13 cellular contexts compared by ENCODE assay signal in genomic region chr3:100104817-100105413, GRCh38. TPM values are rescaled to one million over a fixed set of nuclear protein-coding genes. Genes with fewer than 3 reads are reported as not detected.
DNase-seq lines count a peak whose midpoint lies in the region; ATAC-seq, FAIRE-seq and TF ChIP-seq lines count a peak whose summit lies in the region.
"Had no signal": no experiment of that assay in that cellular context is flagged by ENCODE, and none has a peak within 500 bp of the region (broad histone marks: within the 10 kb centered on the region; RNA-seq: fewer than 3 reads in every experiment).

No MANE protein-coding gene starts in this region.

- no peak overlapping the region for H2BK12ac ChIP-seq in H1 (ENCODE audit: low read depth, low read length)

- H2BK120ac ChIP-seq in H1 (replicated peaks; ENCODE audit: low read depth, low read length) = no peak overlapping the region

- TF ChIP-seq POLR2A in H1 (IDR thresholded peaks at IDR 0.05; ENCODE audit: control extremely low read depth in 1 of 2, low read depth in 2 of 2, low read length in 2 of 2) = no peak

- H3K23ac ChIP-seq in H1 (ENCODE audit: insufficient read length) = no peak overlapping the region

- H3K23me2 ChIP-seq in H1 (ENCODE audit: low read depth, low read length) = no peaks in the 10 kb centered on the region; the same call in 1 of the 2 replicates

- TF ChIP-seq RAD21 in H1 (IDR thresholded peaks at IDR 0.05 in 1 of 2, conservative IDR thresholded peaks at IDR 0.05 in 1 of 2; ENCODE audit: low read depth in 2 of 2, low read length in 2 of 2) = no peak

- H2AFZ ChIP-seq in PC-3 (ENCODE audit: low read length) = no peak overlapping the region
- H2AFZ ChIP-seq in H1 (ENCODE audit: low read length) = no peak overlapping the region

- TF ChIP-seq CTCF in PC-3 (conservative IDR thresholded peaks at IDR 0.05; ENCODE audit: low read depth, low read length) (no peak), H1 (IDR thresholded peaks at IDR 0.05; ENCODE audit: control extremely low read depth in 1 of 3, insufficient read depth in 1 of 3, low read depth in 1 of 3, low read length in 3 of 3) (no peak)

- H3K79me2 ChIP-seq in PC-3 (ENCODE audit: low read length) (no peaks in the 10 kb centered on the region), H1 (ENCODE audit: control insufficient read depth in 1 of 2, insufficient read depth in 2 of 2, low read length in 2 of 2) (no peaks in the 10 kb centered on the region)

- H4K8ac ChIP-seq in H1 (ENCODE audit: extremely low read depth, insufficient read depth, low read length) = no peak overlapping the region

- ATAC-seq in PC-3 = peak; percentile 45
- no peak for ATAC-seq in stimulated activated naive CD8-positive, alpha-beta T cell treated with anti-CD3 and anti-CD28 coated beads, Interleukin-15, amount 100 ng/mL, for 72 hours

- H3K18ac ChIP-seq in H1 (ENCODE audit: extremely low read depth, low read length) = no peak overlapping the region

- H3K79me1 ChIP-seq in H1 (ENCODE audit: low read depth, low read length) = no peaks in the 10 kb centered on the region

- H3K4me3 Mint-ChIP-seq in activated T-cell treated with anti-CD3 and anti-CD28 coated beads, Interleukin-2, amount 50 U/mL, for 24 hours = no peak overlapping the region
- H3K4me3 Mint-ChIP-seq in stimulated activated naive CD8-positive, alpha-beta T cell treated with anti-CD3 and anti-CD28 coated beads, Interleukin-15, amount 100 ng/mL, for 72 hours = peak overlapping the region; percentile 36 to 66

- H3K4me2 ChIP-seq in PC-3 (ENCODE audit: low read length) = peak overlapping the region; percentile 66
- H3K4me2 ChIP-seq in H1 (ENCODE audit: insufficient read depth in 1 of 2, low read depth in 2 of 2, low read length in 2 of 2) = no peak overlapping the region

- no peak for DNase-seq in activated T-cell treated with anti-CD3 and anti-CD28 coated beads, Interleukin-2, amount 50 U/mL, for 24 hours
- DNase-seq in activated T-cell treated with anti-CD3 and anti-CD28 coated beads for 4 hours (no peak), PC-3 (peak; percentile 51), H1 (ENCODE audit: low read depth in 1 of 2, low spot score in 2 of 2) (no peak), NCI-H146 (lab: John Stamatoyannopoulos, UW) (no peak), NCI-H524 (lab: John Stamatoyannopoulos, UW) (no peak)
- DNase-seq in stimulated activated naive CD8-positive, alpha-beta T cell treated with anti-CD3 and anti-CD28 coated beads, Interleukin-15, amount 100 ng/mL, for 72 hours = no peak
- DNase-seq in stimulated activated CD4-positive, alpha-beta T cell treated with anti-CD3 and anti-CD28 coated beads, Interleukin-1b, Interleukin-23, amount 100 ng/mL, for 48 hours = no peak
- DNase-seq: activated CD4-positive, alpha-beta T cell treated with anti-CD3 and anti-CD28 coated beads for 1 hour; NCI-H226; SHP77 treated with DMSO at 0.1 percent for 48 hours; spleen; stimulated activated CD8-positive, alpha-beta memory T cell treated with anti-CD3 and anti-CD28 coated beads, Interleukin-4, amount 100 ng/mL, for 48 hours had no signal

- BruUV-seq in PC-3 (replicated peaks; lab: Mats Ljungman, UMichigan) = TSS peak; percentile 49

- H3K4me3 ChIP-seq in PC-3 (ENCODE audit: low read length) (no peak overlapping the region), H1 (ENCODE audit: extremely low read depth in 1 of 4, insufficient read depth in 2 of 4, low read depth in 3 of 4, low read length in 4 of 4) (no peak overlapping the region)
- H3K4me3 ChIP-seq: spleen had no signal

- POLR2A ChIA-PET in PC-3 (lab: Charles Lee; ENCODE audit: unreplicated experiment) = interaction anchor here (0.5 to 0.8 kb wide), 5 partner anchors 16 to 1572 kb away, joined by 3 to 7 read pairs (median 5); partner anchors contain the start of genes TBC1D23 and ZBTB11
- POLR2A ChIA-PET in H1 (lab: Charles Lee; ENCODE audit: partially characterized antibody) = interaction anchor here (0.9 to 1.0 kb wide), 2 partner anchors 155 to 156 kb away, joined by 3 to 4 read pairs; partner anchors contain the start of gene TBC1D23

- H3K27me3 ChIP-seq in PC-3 (ENCODE audit: low read length) (no peaks in the 10 kb centered on the region), H1 (replicated peaks in 1 of 4; ENCODE audit: control insufficient read depth in 3 of 4, extremely low read depth in 1 of 4, insufficient read depth in 3 of 4, low read length in 3 of 4) (no peaks in the 10 kb centered on the region)
- H3K27me3 ChIP-seq: spleen had no signal

- intact Hi-C loops in PC-3 (cut with micrococcal nuclease) = loop anchor here (2.0 kb wide), 1 partner anchor 262 kb away; no protein-coding TSS in a partner anchor

- no peak for FAIRE-seq in H1 (lab: Jason Lieb, UNC)

- H3K56ac ChIP-seq in H1 (replicated peaks; ENCODE audit: insufficient read length, low read depth, low read length) = no peak overlapping the region

- 0 out of 2 replicates have a peak, but pooled peaks cover 4% of the 10 kb centered on the region for H4K20me1 ChIP-seq in PC-3 (ENCODE audit: low read length)
- H4K20me1 ChIP-seq in H1 (replicated peaks in 1 of 2; ENCODE audit: control insufficient read depth in 1 of 2, insufficient read depth in 2 of 2, low read length in 2 of 2) = no peaks in the 10 kb centered on the region

- peaks cover 5% of the 10 kb centered on the region for H3F3A ChIP-seq in PC-3 (ENCODE audit: low read length, unreplicated experiment)

- H2BK5ac ChIP-seq in H1 (ENCODE audit: low read depth, low read length) = no peak overlapping the region

- H2BK20ac ChIP-seq in H1 (ENCODE audit: low read length) = no peak overlapping the region

- peaks cover 2% of the 10 kb centered on the region for H3K9me3 Mint-ChIP-seq in activated T-cell treated with anti-CD3 and anti-CD28 coated beads, Interleukin-2, amount 50 U/mL, for 24 hours
- peaks cover 0 to 7% of the 10 kb centered on the region in 2 donors for H3K9me3 Mint-ChIP-seq in stimulated activated naive CD8-positive, alpha-beta T cell treated with anti-CD3 and anti-CD28 coated beads, Interleukin-15, amount 100 ng/mL, for 72 hours

- no peak overlapping the region for H4K91ac ChIP-seq in H1 (replicated peaks; ENCODE audit: insufficient read length, low read length)

- no peak for TF ChIP-seq EP300 in H1 (IDR thresholded peaks at IDR 0.05; ENCODE audit: borderline replicate concordance in 1 of 2, low read depth in 2 of 2, low read length in 2 of 2)

- no peak overlapping the region for H2BK15ac ChIP-seq in H1 (ENCODE audit: low read length)

- no peak overlapping the region for H2AK5ac ChIP-seq in H1 (ENCODE audit: low read depth, low read length)

- no peaks in the 10 kb centered on the region for H3K9me3 ChIP-seq in PC-3 (ENCODE audit: low read length)
- H3K9me3 ChIP-seq in H1 (ENCODE audit: insufficient read depth in 2 of 2, low read depth in 1 of 2, low read length in 1 of 2) = no peaks in the 10 kb centered on the region
- H3K9me3 ChIP-seq: spleen had no signal

- no peak overlapping the region for H3K14ac ChIP-seq in H1 (ENCODE audit: insufficient read length)

- H3K27ac ChIP-seq in PC-3 (ENCODE audit: low read length) (peak overlapping the region; percentile 88), H1 (ENCODE audit: low read depth, low read length) (no peak overlapping the region)

- CTCF ChIA-PET in PC-3 (lab: Charles Lee) (interaction anchor here (0.9 to 1.3 kb wide), 3 partner anchors 57 to 262 kb away, joined by 3 read pairs; no protein-coding TSS in a partner anchor), H1 (lab: Charles Lee; ENCODE audit: partially characterized antibody) (interaction anchor here (0.6 to 3.3 kb wide), 9 partner anchors 11 to 273 kb away, joined by 3 to 11 read pairs (median 3); no protein-coding TSS in a partner anchor)

- H3K27me3 Mint-ChIP-seq in activated T-cell treated with anti-CD3 and anti-CD28 coated beads, Interleukin-2, amount 50 U/mL, for 24 hours = no peaks in the 10 kb centered on the region
- H3K27me3 Mint-ChIP-seq in stimulated activated naive CD8-positive, alpha-beta T cell treated with anti-CD3 and anti-CD28 coated beads, Interleukin-15, amount 100 ng/mL, for 72 hours = no peaks in the 10 kb centered on the region

- peak overlapping the region; percentile 90 for H3K27ac Mint-ChIP-seq in activated T-cell treated with anti-CD3 and anti-CD28 coated beads, Interleukin-2, amount 50 U/mL, for 24 hours
- H3K27ac Mint-ChIP-seq in stimulated activated naive CD8-positive, alpha-beta T cell treated with anti-CD3 and anti-CD28 coated beads, Interleukin-15, amount 100 ng/mL, for 72 hours = peak overlapping the region; percentile 100

- H4K5ac ChIP-seq in H1 (ENCODE audit: insufficient read length, low read depth, low read length) = peak overlapping the region; percentile 48

- H3K36me3 ChIP-seq in PC-3 (ENCODE audit: low read depth, low read length) (no peaks in the 10 kb centered on the region), H1 (ENCODE audit: control insufficient read depth in 2 of 4, insufficient read depth in 4 of 4, low read length in 3 of 4) (no peaks in the 10 kb centered on the region)
- H3K36me3 ChIP-seq: spleen had no signal

- H3K4me1 ChIP-seq in PC-3 (ENCODE audit: insufficient read depth, low read length) = peaks cover 58% of the 10 kb centered on the region
- H3K4me1 ChIP-seq in H1 (replicated peaks in 1 of 4; ENCODE audit: control insufficient read depth in 3 of 4, insufficient read depth in 4 of 4, low read length in 3 of 4) = peaks cover 0 to 2% (median 0%) of the 10 kb centered on the region in 4 experiments; a peak in 1 of 7 replicates

- H3K9ac ChIP-seq in PC-3 (ENCODE audit: low read length) (peak overlapping the region; percentile 6; the same call in 1 of the 2 replicates), H1 (replicated peaks in 1 of 4; ENCODE audit: extremely low read depth in 1 of 4, low read depth in 3 of 4, low read length in 3 of 4) (no peak overlapping the region)

- H3K4me1 Mint-ChIP-seq in activated T-cell treated with anti-CD3 and anti-CD28 coated beads, Interleukin-2, amount 50 U/mL, for 24 hours (ENCODE audit: low read depth) = peaks cover 32% of the 10 kb centered on the region
- H3K4me1 Mint-ChIP-seq in stimulated activated naive CD8-positive, alpha-beta T cell treated with anti-CD3 and anti-CD28 coated beads, Interleukin-15, amount 100 ng/mL, for 72 hours = peaks cover 52% of the 10 kb centered on the region

- H3K9me2 ChIP-seq in PC-3 (replicated peaks; ENCODE audit: low read length) = no peaks in the 10 kb centered on the region

- no peak overlapping the region for H3K4ac ChIP-seq in H1 (replicated peaks; ENCODE audit: insufficient read length, low read depth, low read length)

- H3K36me3 Mint-ChIP-seq in activated T-cell treated with anti-CD3 and anti-CD28 coated beads, Interleukin-2, amount 50 U/mL, for 24 hours (ENCODE audit: low read depth) = peaks cover 39% of the 10 kb centered on the region

RNA-seq across cellular contexts. Expression of gene FILIP1L, which starts 9.4 kb away (rescaled TPM):
- not detected in 2 replicates for total RNA-seq in PC-3 (2014; rRNA removed)
- 0.09 and 0.33 TPM in 2 replicates for total RNA-seq in H1 (2021; fragmentation: NEBNext Ultra II Directional; extraction: Animal tissue kit (Norgen Biotek cat#: 25700))
- polyA plus RNA-seq in H1 (2011; rRNA removed) = 0.06 TPM in 1 of 2 replicates, not detected in the other
- polyA plus RNA-seq in H1 (2011; cell fraction: cytosol; rRNA removed) = 0.13 TPM
- not detected for polyA plus RNA-seq in H1 (2011; cell fraction: nucleus; rRNA removed)
- polyA plus RNA-seq in H1 (2012, experiment 1 of 2) = 0.41 to 1.3 TPM (median 0.62 TPM) in 4 replicates
- polyA plus RNA-seq in H1 (2012, experiment 2 of 2) = not detected
- polyA plus RNA-seq in H1 (2013, experiment 1 of 2) = 0.08 TPM
- 0.07 TPM for polyA plus RNA-seq in H1 (2013, experiment 2 of 2)
- 0.09 TPM in 1 of 2 replicates, not detected in the other for polyA minus RNA-seq in H1 (2011; rRNA and poly(A)+ RNA removed)
- not detected for polyA minus RNA-seq in H1 (2011; cell fraction: cytosol; rRNA and poly(A)+ RNA removed)
- polyA minus RNA-seq in H1 (2011; cell fraction: nucleus; rRNA and poly(A)+ RNA removed) = 0.30 TPM
